20 cellular contexts compared by ENCODE assay signal in the genomic region with DNA sequence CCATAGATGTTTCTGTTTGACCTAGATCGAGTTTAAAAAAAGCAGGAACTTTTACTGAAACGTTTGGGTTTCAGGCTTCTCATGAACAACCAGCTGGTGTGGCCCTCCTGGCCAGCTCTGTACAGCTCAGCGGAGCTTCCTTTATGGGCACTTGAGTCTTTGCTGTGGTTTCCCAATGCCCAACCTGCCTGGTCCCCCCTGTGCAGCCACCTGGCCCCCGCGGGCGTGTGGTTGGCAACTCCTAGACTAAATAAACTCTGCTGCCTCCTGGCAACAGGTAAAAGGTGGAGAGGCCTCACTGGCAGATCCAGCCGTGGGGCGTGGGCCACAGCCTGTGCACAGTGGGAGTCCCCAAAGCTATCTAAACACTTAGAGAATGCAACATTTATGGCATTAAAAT. TPM values are rescaled to one million over a fixed set of nuclear protein-coding genes. Genes with fewer than 3 reads are reported as not detected.
A peak's percentile ranks its signal among the peaks of the same experiment; 100 is the strongest.
DNase-seq lines count a peak whose midpoint lies in the region; ATAC-seq, FAIRE-seq and TF ChIP-seq lines count a peak whose summit lies in the region.
"Had no signal": no experiment of that assay in that cellular context is flagged by ENCODE, and none has a peak within 500 bp of the region (broad histone marks: within the 10 kb centered on the region; RNA-seq: fewer than 3 reads in every experiment).

No MANE protein-coding gene starts in this region.

- DNase-seq in Right ventricle myocardium inferior (ENCODE audit: missing footprints) (peak; percentile 45), cardiac septum (ENCODE audit: low spot score) (no peak), NCI-H2029 treated with DMSO at 0.1 percent for 48 hours (lab: John Stamatoyannopoulos, UW) (peak; percentile 48), stomach (peak; percentile 42), activated gamma-delta T cell (lab: John Stamatoyannopoulos, UW) (no peak)
- DNase-seq in activated T-cell treated with anti-CD3 and anti-CD28 coated beads, Interleukin-2, amount 50 U/mL, for 1 hour = no peak
- DNase-seq: activated CD4-positive, alpha-beta memory T cell treated with anti-CD3 and anti-CD28 coated beads, Interleukin-2, amount 10 ng/mL, durations not matched to agents 7 days and 5 days; activated T-cell treated with anti-CD3 and anti-CD28 coated beads, Interleukin-2, amount 50 U/mL, for 4 hours; brain microvascular endothelial cell; dermis blood vessel endothelial cell; foreskin fibroblast; KG1; SHP77; stimulated activated naive CD8-positive, alpha-beta T cell treated with anti-CD3 and anti-CD28 coated beads, Interleukin-15, amount 100 ng/mL, for 72 hours; T-helper 2 cell; uterus; WERI-Rb-1 had no signal

- no peak overlapping the region for H3K27ac ChIP-seq in stomach
- H3K27ac ChIP-seq: brain microvascular endothelial cell, neutrophil, uterus, WERI-Rb-1 had no signal

- peaks cover 0 to 5% (median 0%) of the 10 kb centered on the region in 3 donors for H3K27me3 ChIP-seq in stomach
- H3K27me3 ChIP-seq: brain microvascular endothelial cell, uterus had no signal

- ATAC-seq in Right ventricle myocardium inferior (no peak), HG03571 (IDR thresholded peaks at IDR 0.05; ENCODE audit: unreplicated experiment) (no peak)
- ATAC-seq: activated T-cell treated with anti-CD3 and anti-CD28 coated beads, Interleukin-2, amount 50 U/mL, for 4 hours; stimulated activated naive CD8-positive, alpha-beta T cell treated with anti-CD3 and anti-CD28 coated beads, Interleukin-15, amount 100 ng/mL, for 72 hours had no signal

- no peak for TF ChIP-seq EP300 in stomach (IDR thresholded peaks at IDR 0.05)

- TF ChIP-seq CTCF in stomach (IDR thresholded peaks at IDR 0.05) = no peak

- no peak overlapping the region for H3K4me3 ChIP-seq in stomach
- H3K4me3 ChIP-seq: uterus had no signal

- H3K4me1 ChIP-seq in stomach = peaks cover 0 to 4% (median 0%) of the 10 kb centered on the region in 4 donors
- H3K4me1 ChIP-seq: uterus had no signal

- WGBS in stomach, 5 donors = 17 to 43% (median 32%) methylated on average over 8 of the region's 8 CpGs

- peak; percentile 30 for FAIRE-seq in islet of Langerhans (lab: Jason Lieb, UNC)

- intact Hi-C loops in Right ventricle myocardium inferior (cut with DNase I) (no loop called here), cardiac septum (cut with DNase I) (no loop called here), stomach (cut with DNase I; ENCODE audit: low total_unique reads) (no loop called here)

- H3K36me3 ChIP-seq in stomach = peaks cover 0 to 27% (median 5%) of the 10 kb centered on the region in 4 donors
- H3K36me3 ChIP-seq: brain microvascular endothelial cell, neutrophil, uterus, WERI-Rb-1 had no signal

- no peaks in the 10 kb centered on the region for H3K9me3 ChIP-seq in stomach
- H3K9me3 ChIP-seq: neutrophil, uterus had no signal

- no peak for TF ChIP-seq POLR2A in stomach (IDR thresholded peaks at IDR 0.05)

RNA-seq across cellular contexts. Expression of gene ADGRD1, which starts 38.7 kb away (rescaled TPM):
- total RNA-seq in Right ventricle myocardium inferior = 89.1 TPM
- 54.6 TPM for total RNA-seq in cardiac septum
- total RNA-seq in stomach = 10 to 100 TPM; 14.8 to 43.8 (median 24.6) TPM
- 1 to 10 TPM; 3.7 to 5.0 (median 4.0) TPM for polyA plus RNA-seq in stomach

Comparison
In these comparisons a context has a peak if more than half of its experiments do, and no peak if none do; other contexts are left out.
1. DNase-seq: peak in Right ventricle myocardium inferior (single experiment), NCI-H2029 treated with DMSO at 0.1 percent for 48 hours (single experiment) and stomach (single experiment); none in cardiac septum (single experiment), activated gamma-delta T cell (single experiment) and activated T-cell treated with anti-CD3 and anti-CD28 coated beads, Interleukin-2, amount 50 U/mL, for 1 hour (single experiment).